Comparison of ENCODE assay signal across 8 cellular contexts in genomic region chr2:183124957-183125255, GRCh38. TPM values are rescaled to one million over a fixed set of nuclear protein-coding genes. Genes with fewer than 3 reads are reported as not detected.
DNase-seq lines count a peak whose midpoint lies in the region; ATAC-seq and TF ChIP-seq lines count a peak whose summit lies in the region.

No MANE protein-coding gene starts in this region.

- no peaks in the 10 kb centered on the region for H3K9me2 ChIP-seq in Karpas-422 (replicated peaks; ENCODE audit: insufficient read depth, low read length)

- H3K9me3 ChIP-seq in BE2C (no peaks in the 10 kb centered on the region), Karpas-422 (ENCODE audit: low read length) (no peaks in the 10 kb centered on the region)

- H3K27me3 ChIP-seq in BE2C (no peaks in the 10 kb centered on the region), Karpas-422 (ENCODE audit: low read length) (no peaks in the 10 kb centered on the region)

- peak overlapping the region; percentile 86 for H3K9ac ChIP-seq in Karpas-422 (ENCODE audit: low read length)

- peak overlapping the region; percentile 95; the same call in 1 of the 2 replicates for H2AFZ ChIP-seq in Karpas-422 (ENCODE audit: low read length)

- H3K9me3 Mint-ChIP-seq in naive thymus-derived CD8-positive, alpha-beta T cell, result no peaks in the 10 kb centered on the region

- DNase-seq in BE2C, result no peak
- DNase-seq in Karpas-422, result no peak
- DNase-seq in dedifferentiated amniotic fluid mesenchymal stem cell (ENCODE audit: extremely low spot score), result peak; percentile 24
- no peak for DNase-seq in naive thymus-derived CD8-positive, alpha-beta T cell
- DNase-seq in NCI-H510A (lab: John Stamatoyannopoulos, UW), result no peak
- DNase-seq in effector CD4-positive, alpha-beta T cell, result no peak
- no peak for DNase-seq in NCI-H2196 treated with DMSO at 0.1 percent for 48 hours (lab: John Stamatoyannopoulos, UW; ENCODE audit: unreplicated experiment)

- H3K27me3 Mint-ChIP-seq in naive thymus-derived CD8-positive, alpha-beta T cell, result peaks cover 6 to 18% (median 7%) of the 10 kb centered on the region in 5 donors

- H3K4me1 ChIP-seq in BE2C (no peaks in the 10 kb centered on the region), Karpas-422 (ENCODE audit: low read length) (peaks cover 26% of the 10 kb centered on the region)

- H3K4me1 Mint-ChIP-seq in naive thymus-derived CD8-positive, alpha-beta T cell, result peaks cover 9 to 47% (median 29%) of the 10 kb centered on the region in 4 donors

- H3K27ac Mint-ChIP-seq in naive thymus-derived CD8-positive, alpha-beta T cell, result peak overlapping the region; percentile 93 to 99 (median 98)

- peak overlapping the region; percentile 86 for H3K4me3 ChIP-seq in BE2C (ENCODE audit: low read depth, low read length)
- H3K4me3 ChIP-seq in Karpas-422 (ENCODE audit: low read length), result peak overlapping the region; percentile 85

- peak overlapping the region; percentile 88 for H3K27ac ChIP-seq in Karpas-422 (ENCODE audit: low read length)

- H3K4me2 ChIP-seq in Karpas-422 (ENCODE audit: low read depth, low read length, poor library complexity, severe bottlenecking), result peak overlapping the region; percentile 87

- TF ChIP-seq CTCF in BE2C (IDR thresholded peaks at IDR 0.05; ENCODE audit: low read depth, low read length), result no peak

- peaks cover 0 to 13% (median 6%) of the 10 kb centered on the region in 3 donors for H3K36me3 Mint-ChIP-seq in naive thymus-derived CD8-positive, alpha-beta T cell

- peaks cover 53% of the 10 kb centered on the region for H3K79me2 ChIP-seq in Karpas-422 (ENCODE audit: low read length)

- no peak for ATAC-seq in naive thymus-derived CD8-positive, alpha-beta T cell
- ATAC-seq in HG02938 (IDR thresholded peaks at IDR 0.05; ENCODE audit: unreplicated experiment), result no peak

- 0 out of 2 replicates have a peak, but pooled peaks cover 4% of the 10 kb centered on the region for H3K36me3 ChIP-seq in BE2C
- H3K36me3 ChIP-seq in Karpas-422 (ENCODE audit: insufficient read depth, low read length), result peaks cover 20% of the 10 kb centered on the region; the same call in 1 of the 2 replicates

- H4K20me1 ChIP-seq in Karpas-422 (ENCODE audit: insufficient read depth, low read depth, low read length), result no peaks in the 10 kb centered on the region

- POLR2A ChIA-PET in naive thymus-derived CD8-positive, alpha-beta T cell (lab: Charles Lee), result interaction anchor here (0.9 kb wide), 1 partner anchor 46 kb away, joined by 3 read pairs; the partner anchor contains the start of gene DUSP19

- H3K4me3 Mint-ChIP-seq in naive thymus-derived CD8-positive, alpha-beta T cell, result peak overlapping the region; percentile 86 to 98 (median 96)

RNA-seq across cellular contexts. Expression of gene NUP35, which starts 0.7 kb away (rescaled TPM):
- polyA plus RNA-seq in BE2C (2012; ENCODE audit: insufficient read depth, insufficient read length, low read depth), result 13.3 TPM
- 16.8 and 40.6 TPM in 2 replicates for total RNA-seq in Karpas-422 (2014; rRNA removed; shearing (Covaris generic); ENCODE audit: low replicate concordance)
- 10 to 100 TPM; 19.1 to 20.7 TPM for total RNA-seq in naive thymus-derived CD8-positive, alpha-beta T cell
- 1 to 10 TPM; 4.2 to 8.2 (median 6.1) TPM for polyA plus RNA-seq in naive thymus-derived CD8-positive, alpha-beta T cell

RNA-seq across cellular contexts. Expression of gene DUSP19, which starts 46.4 kb away (rescaled TPM):
- polyA plus RNA-seq in BE2C (2012; ENCODE audit: insufficient read depth, insufficient read length, low read depth), result 1.0 TPM
- total RNA-seq in Karpas-422 (2014; rRNA removed; shearing (Covaris generic); ENCODE audit: low replicate concordance), result 0.04 and 0.26 TPM in 2 replicates
- total RNA-seq in naive thymus-derived CD8-positive, alpha-beta T cell, result 1 to 10 TPM; 1.1 to 1.7 TPM
- under 1 TPM; 0.30 to 0.88 (median 0.79) TPM for polyA plus RNA-seq in naive thymus-derived CD8-positive, alpha-beta T cell
